Comparison of ENCODE assay signal across 9 cellular contexts in genomic region chr11:67356551-67356866, GRCh38. TPM values are rescaled to one million over a fixed set of nuclear protein-coding genes. Genes with fewer than 3 reads are reported as not detected.
DNase-seq lines count a peak whose midpoint lies in the region; ATAC-seq and TF ChIP-seq lines count a peak whose summit lies in the region.
"Had no signal": no experiment of that assay in that cellular context is flagged by ENCODE, and none has a peak within 500 bp of the region (broad histone marks: within the 10 kb centered on the region; RNA-seq: fewer than 3 reads in every experiment).

No MANE protein-coding gene starts in this region.

- H3K27ac Mint-ChIP-seq in T-cell: peak overlapping the region; percentile 64 to 84
- H3K27ac Mint-ChIP-seq in stimulated activated memory B cell treated with anti-CD40 and anti-IgM and Interleukin-4, amounts not matched to agents 10 μg/mL and 1 μg/mL and 100 μg/mL, for 72 hours: peak overlapping the region; percentile 92

- H4K20me1 ChIP-seq in hepatocyte (ENCODE audit: insufficient read depth, poor library complexity, severe bottlenecking): no peaks in the 10 kb centered on the region

- no peaks in the 10 kb centered on the region for H3K9me3 Mint-ChIP-seq in T-cell
- no peaks in the 10 kb centered on the region for H3K9me3 Mint-ChIP-seq in stimulated activated memory B cell treated with anti-CD40 and anti-IgM and Interleukin-4, amounts not matched to agents 10 μg/mL and 1 μg/mL and 100 μg/mL, for 72 hours

- H3K4me3 ChIP-seq in GM12875 (ENCODE audit: low read depth, low read length) (peak overlapping the region; percentile 29), hepatocyte (no peak overlapping the region)

- H2AFZ ChIP-seq in hepatocyte: no peak overlapping the region

- no peaks in the 10 kb centered on the region for H3K27me3 ChIP-seq in hepatocyte

- H3K36me3 ChIP-seq in hepatocyte (replicated peaks; ENCODE audit: insufficient read depth, low read depth): no peaks in the 10 kb centered on the region

- H3K9me2 ChIP-seq in hepatocyte (replicated peaks; ENCODE audit: insufficient read depth): no peaks in the 10 kb centered on the region

- H3K79me2 ChIP-seq in hepatocyte: peaks cover 17% of the 10 kb centered on the region

- peak overlapping the region; percentile 50 for H3K4me2 ChIP-seq in hepatocyte

- no peak overlapping the region for H3K4me3 Mint-ChIP-seq in T-cell
- H3K4me3 Mint-ChIP-seq in stimulated activated memory B cell treated with anti-CD40 and anti-IgM and Interleukin-4, amounts not matched to agents 10 μg/mL and 1 μg/mL and 100 μg/mL, for 72 hours: peak overlapping the region; percentile 62

- H3K9me3 ChIP-seq in hepatocyte (ENCODE audit: low read depth): no peaks in the 10 kb centered on the region

- DNase-seq in T-cell (no peak), hepatocyte (ENCODE audit: low spot score) (no peak), erythroblast (lab: John Stamatoyannopoulos, UW) (no peak), COLO829 (ENCODE audit: low spot score) (no peak), HCEC 1CT (no peak)
- DNase-seq: NCI-H1436 treated with DMSO at 0.1 percent for 48 hours had no signal

- CTCF ChIA-PET in T-cell (lab: Charles Lee): interaction anchor here (1.1 to 7.9 kb wide), 9 partner anchors 11 to 39 kb away, joined by 3 to 128 read pairs (median 5); partner anchors contain the start of gene CLCF1 (in 1 of the 2)

- no peak for ATAC-seq in T-cell (replicated peaks in 1 of 4)
- ATAC-seq in stimulated activated memory B cell treated with anti-CD40 and anti-IgM and Interleukin-4, amounts not matched to agents 10 μg/mL and 1 μg/mL and 100 μg/mL, for 72 hours: no peak

- 36% methylated on average over 4 of the region's 4 CpGs for WGBS in hepatocyte (ENCODE audit: low lambda C conversion rate, missing lambda C conversion rate)

- TF ChIP-seq CTCF in GM12875 (IDR thresholded peaks at IDR 0.05; ENCODE audit: borderline replicate concordance, insufficient read depth, low read depth, low read length): no peak
- no peak for TF ChIP-seq CTCF in hepatocyte (IDR thresholded peaks at IDR 0.05; ENCODE audit: poor library complexity)

- H3K27ac ChIP-seq in hepatocyte: peak overlapping the region; percentile 99

- TF ChIP-seq POLR2A in erythroblast (IDR thresholded peaks at IDR 0.05; ENCODE audit: low read length): no peak

- no peaks in the 10 kb centered on the region for H3K36me3 Mint-ChIP-seq in T-cell
- no peaks in the 10 kb centered on the region for H3K36me3 Mint-ChIP-seq in stimulated activated memory B cell treated with anti-CD40 and anti-IgM and Interleukin-4, amounts not matched to agents 10 μg/mL and 1 μg/mL and 100 μg/mL, for 72 hours

- POLR2A ChIA-PET in T-cell (lab: Charles Lee): interaction anchor here in 1 of 2 donors (0.5 kb wide), 1 partner anchor 30 kb away, joined by 3 read pairs; no protein-coding TSS in a partner anchor

- H3K4me1 Mint-ChIP-seq in T-cell: peaks cover 33 to 54% (median 36%) of the 10 kb centered on the region in 3 donors
- peaks cover 61% of the 10 kb centered on the region for H3K4me1 Mint-ChIP-seq in stimulated activated memory B cell treated with anti-CD40 and anti-IgM and Interleukin-4, amounts not matched to agents 10 μg/mL and 1 μg/mL and 100 μg/mL, for 72 hours

- H3K4me1 ChIP-seq in hepatocyte (ENCODE audit: insufficient read depth): peaks cover 49% of the 10 kb centered on the region

- H3K27me3 Mint-ChIP-seq in T-cell: no peaks in the 10 kb centered on the region
- no peaks in the 10 kb centered on the region for H3K27me3 Mint-ChIP-seq in stimulated activated memory B cell treated with anti-CD40 and anti-IgM and Interleukin-4, amounts not matched to agents 10 μg/mL and 1 μg/mL and 100 μg/mL, for 72 hours

RNA-seq across cellular contexts. Expression of gene POLD4, which starts 3.2 kb away (rescaled TPM):
- 100 to 1,000 TPM in 2 of 5 donors, 10 to 100 TPM in 3; 55.1 to 107 (median 98.0) TPM for total RNA-seq in T-cell
- 69.8 and 74.4 TPM in 2 replicates for total RNA-seq in hepatocyte
- polyA plus RNA-seq in hepatocyte: 97.4 and 117 TPM in 2 replicates

RNA-seq across cellular contexts. Expression of gene CLCF1, which starts 16.9 kb away (rescaled TPM):
- total RNA-seq in T-cell: 1 to 10 TPM; 2.2 to 8.5 (median 4.1) TPM
- 5.5 and 13.2 TPM in 2 replicates for total RNA-seq in hepatocyte
- polyA plus RNA-seq in hepatocyte: 6.5 and 9.4 TPM in 2 replicates

RNA-seq across cellular contexts. Expression of gene RAD9A, which starts 35.3 kb away (rescaled TPM):
- total RNA-seq in T-cell (10 to 100 TPM; 34.9 to 63.8 (median 56.2) TPM), hepatocyte (17.3 and 24.0 TPM in 2 replicates)
- polyA plus RNA-seq in hepatocyte: 20.2 and 25.0 TPM in 2 replicates

RNA-seq across cellular contexts. Expression of gene PPP1CA, which starts 45.1 kb away (rescaled TPM):
- total RNA-seq in T-cell: 100 to 1,000 TPM; 118 to 198 (median 186) TPM
- 146 and 152 TPM in 2 replicates for total RNA-seq in hepatocyte
- 242 TPM in 2 replicates for polyA plus RNA-seq in hepatocyte

RNA-seq across cellular contexts. Expression of gene TBC1D10C, which starts 47.4 kb away (rescaled TPM):
- 100 to 1,000 TPM; 288 to 449 (median 436) TPM for total RNA-seq in T-cell
- 0.16 TPM in 1 of 2 replicates, not detected in the other for total RNA-seq in hepatocyte
- polyA plus RNA-seq in hepatocyte: 0.07 and 0.26 TPM in 2 replicates
- total RNA-seq: bronchial epithelial cell had no signal
